ENCODE assay signal across 13 cellular contexts in genomic region chr6:144468709-144469108, GRCh38.
A peak's percentile ranks its signal among the peaks of the same experiment; 100 is the strongest.
DNase-seq lines count a peak whose midpoint lies in the region; ATAC-seq and TF ChIP-seq lines count a peak whose summit lies in the region.
"Had no signal": no experiment of that assay in that cellular context is flagged by ENCODE, and none has a peak within 500 bp of the region (broad histone marks: within the 10 kb centered on the region; RNA-seq: fewer than 3 reads in every experiment).

No MANE protein-coding gene starts in this region.

- DNase-seq in stimulated activated CD4-positive, alpha-beta T cell treated with anti-CD3 and anti-CD28 coated beads, Interleukin-12 subunit alpha, Interleukin-12 subunit beta, amount 100 ng/mL, for 24 hours (ENCODE audit: low read depth in 2 of 2), result peak; percentile 7 to 13
- no peak for DNase-seq in stimulated activated CD4-positive, alpha-beta T cell treated with anti-CD3 and anti-CD28 coated beads, Interleukin-12 subunit alpha, Interleukin-12 subunit beta, amount 100 ng/mL, for 4 hours
- peak; percentile 37 for DNase-seq in activated CD8-positive, alpha-beta T cell treated with anti-CD3 and anti-CD28 coated beads for 36 hours
- DNase-seq in endothelial cell (ENCODE audit: low spot score) (no peak), DMS79 (lab: John Stamatoyannopoulos, UW) (no peak), GM10266 (ENCODE audit: extremely low spot score) (no peak)
- DNase-seq: body of pancreas, mammary epithelial cell, NCI-H146, NCI-H526, trophoblast cell had no signal

- peak; percentile 57 for ATAC-seq in activated CD8-positive, alpha-beta T cell treated with anti-CD3 and anti-CD28 coated beads for 36 hours
- ATAC-seq in GM19328 (IDR thresholded peaks at IDR 0.05; ENCODE audit: unreplicated experiment) (no peak), HG02884 (IDR thresholded peaks at IDR 0.05; ENCODE audit: unreplicated experiment) (no peak)
- ATAC-seq: body of pancreas had no signal

- POLR2A ChIA-PET in activated CD8-positive, alpha-beta T cell treated with anti-CD3 and anti-CD28 coated beads for 36 hours (lab: Charles Lee), result interaction anchor here (1.3 to 1.6 kb wide), 3 partner anchors 11 to 127 kb away, joined by 4 to 6 read pairs (median 4); no protein-coding TSS in a partner anchor

- H3K27me3 Mint-ChIP-seq in activated CD8-positive, alpha-beta T cell treated with anti-CD3 and anti-CD28 coated beads for 36 hours, result no peaks in the 10 kb centered on the region
- no peaks in the 10 kb centered on the region for H3K27me3 Mint-ChIP-seq in endothelial cell (ENCODE audit: unreplicated experiment)

- H3K4me3 Mint-ChIP-seq in activated CD8-positive, alpha-beta T cell treated with anti-CD3 and anti-CD28 coated beads for 36 hours, result peak overlapping the region; percentile 65
- H3K4me3 Mint-ChIP-seq in endothelial cell (ENCODE audit: unreplicated experiment), result peak overlapping the region; percentile 40

- TF ChIP-seq CTCF in activated CD8-positive, alpha-beta T cell treated with anti-CD3 and anti-CD28 coated beads for 36 hours (IDR thresholded peaks at IDR 0.05), result no peak
- TF ChIP-seq CTCF in endothelial cell (IDR thresholded peaks at IDR 0.05; ENCODE audit: unreplicated experiment) (no peak), GM10266 (IDR thresholded peaks at IDR 0.05; ENCODE audit: control insufficient read depth, insufficient read depth, low read depth, missing control alignments) (no peak)

- H3K9me3 Mint-ChIP-seq in activated CD8-positive, alpha-beta T cell treated with anti-CD3 and anti-CD28 coated beads for 36 hours, result no peaks in the 10 kb centered on the region
- no peaks in the 10 kb centered on the region for H3K9me3 Mint-ChIP-seq in endothelial cell (ENCODE audit: unreplicated experiment)

- CTCF ChIA-PET in activated CD8-positive, alpha-beta T cell treated with anti-CD3 and anti-CD28 coated beads for 36 hours (lab: Charles Lee), result interaction anchor here (0.9 to 3.0 kb wide), 5 partner anchors 9 to 22 kb away, joined by 3 to 15 read pairs (median 4); no protein-coding TSS in a partner anchor

- peak overlapping the region; percentile 88 for H3K27ac Mint-ChIP-seq in activated CD8-positive, alpha-beta T cell treated with anti-CD3 and anti-CD28 coated beads for 36 hours
- H3K27ac Mint-ChIP-seq in endothelial cell (ENCODE audit: unreplicated experiment), result no peak overlapping the region

- peaks cover 22% of the 10 kb centered on the region for H3K36me3 Mint-ChIP-seq in activated CD8-positive, alpha-beta T cell treated with anti-CD3 and anti-CD28 coated beads for 36 hours (ENCODE audit: low read depth)
- peaks cover 30% of the 10 kb centered on the region for H3K36me3 Mint-ChIP-seq in endothelial cell (ENCODE audit: low read depth, unreplicated experiment)

- intact Hi-C loops in activated CD8-positive, alpha-beta T cell treated with anti-CD3 and anti-CD28 coated beads for 36 hours (cut with micrococcal nuclease), result loop anchor here (10.0 kb wide), 1 partner anchor 124 kb away; no protein-coding TSS in a partner anchor

- peaks cover 23% of the 10 kb centered on the region for H3K4me1 Mint-ChIP-seq in activated CD8-positive, alpha-beta T cell treated with anti-CD3 and anti-CD28 coated beads for 36 hours (ENCODE audit: low read depth)
- peaks cover 22% of the 10 kb centered on the region for H3K4me1 Mint-ChIP-seq in endothelial cell (ENCODE audit: unreplicated experiment)

Comparison
In these comparisons a context has a peak if more than half of its experiments do, and no peak if none do; other contexts are left out.
1. DNase-seq: peak in stimulated activated CD4-positive, alpha-beta T cell treated with anti-CD3 and anti-CD28 coated beads, Interleukin-12 subunit alpha, Interleukin-12 subunit beta, amount 100 ng/mL, for 24 hours (2 of 2) and activated CD8-positive, alpha-beta T cell treated with anti-CD3 and anti-CD28 coated beads for 36 hours (single experiment); none in stimulated activated CD4-positive, alpha-beta T cell treated with anti-CD3 and anti-CD28 coated beads, Interleukin-12 subunit alpha, Interleukin-12 subunit beta, amount 100 ng/mL, for 4 hours (single experiment), endothelial cell (single experiment), DMS79 (single experiment) and GM10266 (single experiment).